8 cellular contexts compared by ENCODE assay signal in genomic region chr2:231680284-231680991, GRCh38. TPM values are rescaled to one million over a fixed set of nuclear protein-coding genes. Genes with fewer than 3 reads are reported as not detected.
DNase-seq lines count a peak whose midpoint lies in the region; TF ChIP-seq lines count a peak whose summit lies in the region.

No MANE protein-coding gene starts in this region.

- H3K4me3 ChIP-seq in astrocyte of the spinal cord (ENCODE audit: low read depth, low read length) = peak overlapping the region; percentile 31
- peak overlapping the region; percentile 24 for H3K4me3 ChIP-seq in lower leg skin (ENCODE audit: low read depth, poor library complexity, severe bottlenecking)
- peak overlapping the region; percentile 32 to 53 for H3K4me3 ChIP-seq in uterus

- TF ChIP-seq POLR2A in lower leg skin (IDR thresholded peaks at IDR 0.05) = no peak
- no peak for TF ChIP-seq POLR2A in uterus (IDR thresholded peaks at IDR 0.05)

- peaks cover 0 to 6% of the 10 kb centered on the region in 2 donors for H3K4me1 ChIP-seq in uterus

- 28 to 35% methylated on average over 32 to 34 of the region's 39 CpGs for WGBS in lower leg skin, 2 donors

- in situ Hi-C loops in astrocyte of the spinal cord (cut with HindIII; ENCODE audit: low sequenced_read_pairs) = no loop called here

- no peaks in the 10 kb centered on the region for H3K36me3 ChIP-seq in uterus

- H3K27me3 ChIP-seq in uterus = no peaks in the 10 kb centered on the region

- intact Hi-C loops in lower leg skin (cut with DNase I; ENCODE audit: low total_unique reads) (no loop called here), uterus (cut with DNase I; ENCODE audit: low total_unique reads) (no loop called here)

- peak overlapping the region; percentile 89 to 93 for H3K27ac ChIP-seq in uterus

- DNase-seq in ELR (ENCODE audit: low read depth) (peak; percentile 34), HuH-7 (ENCODE audit: low spot score) (peak; percentile 74), astrocyte of the spinal cord (ENCODE audit: low read depth, low spot score) (no peak), lower leg skin (ENCODE audit: low spot score in 2 of 2) (no peak), uterus (no peak), NCI-H1092 (lab: John Stamatoyannopoulos, UW) (no peak), NK-92 (lab: John Stamatoyannopoulos, UW; ENCODE audit: unreplicated experiment) (no peak)
- DNase-seq in stimulated activated CD8-positive, alpha-beta memory T cell treated with anti-CD3 and anti-CD28 coated beads, Interleukin-4, amount 100 ng/mL, for 48 hours = no peak

- TF ChIP-seq CTCF in astrocyte of the spinal cord (IDR thresholded peaks at IDR 0.05; ENCODE audit: low read depth, low read length) (no peak), lower leg skin (IDR thresholded peaks at IDR 0.05) (no peak), uterus (IDR thresholded peaks at IDR 0.05) (no peak)

- no peaks in the 10 kb centered on the region for H3K9me3 ChIP-seq in uterus

RNA-seq across cellular contexts. Expression of gene PTMA, which starts 27.9 kb away (rescaled TPM):
- 1,000 to 10,000 TPM in 2 of 4 donors, 100 to 1,000 TPM in 2; 811 to 1,206 (median 976) TPM for total RNA-seq in lower leg skin
- total RNA-seq in uterus = 100 to 1,000 TPM; 693 to 966 (median 818) TPM

Comparison
In these comparisons a context has a peak if more than half of its experiments do, and no peak if none do; other contexts are left out.
1. DNase-seq: peak in ELR (single experiment) and HuH-7 (single experiment); none in astrocyte of the spinal cord (single experiment), lower leg skin (0 of 2), uterus (0 of 2), NCI-H1092 (single experiment), NK-92 (single experiment) and stimulated activated CD8-positive, alpha-beta memory T cell treated with anti-CD3 and anti-CD28 coated beads, Interleukin-4, amount 100 ng/mL, for 48 hours (single experiment).
2. Peak in every context shown above with its lines, with median percentiles within 50 percentile points of each other: H3K4me3 ChIP-seq.